ENCODE assay signal across 9 cellular contexts in the genomic region with DNA sequence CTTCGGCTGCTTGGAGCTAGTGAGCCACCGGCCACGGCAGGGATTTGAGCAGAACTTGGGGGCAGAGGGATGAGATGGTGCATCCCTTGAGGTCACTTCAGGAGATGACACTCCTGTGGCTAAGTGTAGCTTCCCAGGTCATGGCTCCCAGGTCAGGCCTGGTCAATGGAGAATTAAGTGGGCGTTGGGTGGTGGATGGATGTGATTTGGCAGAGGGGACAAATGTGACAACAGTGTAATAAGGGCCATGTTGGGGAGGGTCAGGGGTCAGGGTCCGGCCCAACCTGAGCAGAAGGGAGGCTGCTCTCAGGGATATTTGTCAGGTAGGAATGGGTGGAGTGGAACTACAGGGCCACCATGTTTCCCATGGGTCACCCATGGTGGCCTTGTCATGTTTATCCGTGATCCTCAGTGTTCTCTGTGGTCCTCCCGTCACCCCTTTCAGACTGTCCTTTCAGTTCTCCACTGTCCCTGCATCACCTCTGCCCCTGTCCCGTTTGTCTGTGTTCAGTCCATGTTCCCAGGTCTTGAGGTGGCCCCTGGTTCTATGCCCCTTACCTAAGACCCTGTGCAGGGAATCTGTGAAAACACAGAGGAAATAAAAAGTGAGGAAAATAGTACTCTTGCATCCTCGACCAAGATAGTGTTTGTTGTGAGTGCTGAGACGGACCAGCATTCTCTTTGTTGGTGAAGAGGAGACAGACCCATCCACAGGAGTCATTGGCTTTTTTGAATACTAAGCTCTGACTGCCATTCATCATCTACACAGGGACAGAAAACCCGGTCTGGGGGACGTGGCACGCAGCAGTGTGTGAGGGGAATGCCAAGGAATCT. TPM values are rescaled to one million over a fixed set of nuclear protein-coding genes. Genes with fewer than 3 reads are reported as not detected.
DNase-seq lines count a peak whose midpoint lies in the region; ATAC-seq and TF ChIP-seq lines count a peak whose summit lies in the region.
"Had no signal": no experiment of that assay in that cellular context is flagged by ENCODE, and none has a peak within 500 bp of the region (broad histone marks: within the 10 kb centered on the region; RNA-seq: fewer than 3 reads in every experiment).

No MANE protein-coding gene starts in this region.

- intact Hi-C loops in body of pancreas (cut with DNase I), result no loop called here

- no peak for ATAC-seq in body of pancreas
- no peak for ATAC-seq in memory B cell (ENCODE audit: low read depth)
- ATAC-seq in upper lobe of left lung (ENCODE audit: low FRiP score in 2 of 2), result no peak
- ATAC-seq in HG03159 (IDR thresholded peaks at IDR 0.05; ENCODE audit: unreplicated experiment), result no peak
- no peak for ATAC-seq in GM21447 (IDR thresholded peaks at IDR 0.05; ENCODE audit: unreplicated experiment)

- H3K27me3 ChIP-seq in body of pancreas, result peaks cover 0 to 6% of the 10 kb centered on the region in 2 donors
- peaks cover 4 to 21% (median 14%) of the 10 kb centered on the region in 4 donors for H3K27me3 ChIP-seq in upper lobe of left lung

- H3K4me1 ChIP-seq in body of pancreas (peaks cover 72% of the 10 kb centered on the region), upper lobe of left lung (peaks cover 46 to 65% (median 54%) of the 10 kb centered on the region in 4 donors)

- no peak for TF ChIP-seq EP300 in upper lobe of left lung (IDR thresholded peaks at IDR 0.05)

- TF ChIP-seq POLR2A in body of pancreas (IDR thresholded peaks at IDR 0.05) (no peak), upper lobe of left lung (IDR thresholded peaks at IDR 0.05) (no peak)

- TF ChIP-seq CTCF in body of pancreas (IDR thresholded peaks at IDR 0.05) (no peak), upper lobe of left lung (IDR thresholded peaks at IDR 0.05) (no peak)

- H3K9me3 Mint-ChIP-seq in activated naive CD4-positive, alpha-beta T cell treated with anti-CD3 and anti-CD28 coated beads, Interleukin-2, amount 50 U/mL, for 24 hours, result no peaks in the 10 kb centered on the region
- no peaks in the 10 kb centered on the region for H3K9me3 Mint-ChIP-seq in memory B cell

- DNase-seq in activated naive CD4-positive, alpha-beta T cell treated with anti-CD3 and anti-CD28 coated beads, Interleukin-2, amount 50 U/mL, for 16 hours, result no peak
- no peak for DNase-seq in body of pancreas
- DNase-seq in memory B cell (ENCODE audit: low spot score in 2 of 2), result no peak
- DNase-seq in upper lobe of left lung, result no peak
- no peak for DNase-seq in NCI-H1092 (lab: John Stamatoyannopoulos, UW)

- 29 to 41% methylated on average over 10 to 13 of the region's 13 CpGs for WGBS in body of pancreas, 2 donors
- WGBS in upper lobe of left lung, 2 donors, result 44 to 45% methylated on average over 12 to 13 of the region's 13 CpGs

- H3K27me3 Mint-ChIP-seq in activated naive CD4-positive, alpha-beta T cell treated with anti-CD3 and anti-CD28 coated beads, Interleukin-2, amount 50 U/mL, for 24 hours, result peaks cover 16% of the 10 kb centered on the region
- H3K27me3 Mint-ChIP-seq in memory B cell, result peaks cover 15% of the 10 kb centered on the region

- H3K27ac ChIP-seq in body of pancreas, result peak overlapping the region in 3 of 4 donors; percentile 82 to 90 (median 83)
- H3K27ac ChIP-seq in upper lobe of left lung, result peak overlapping the region; percentile 81 to 88 (median 86)

- H3K27ac Mint-ChIP-seq in activated naive CD4-positive, alpha-beta T cell treated with anti-CD3 and anti-CD28 coated beads, Interleukin-2, amount 50 U/mL, for 24 hours, result peak overlapping the region; percentile 97
- peak overlapping the region; percentile 96 for H3K27ac Mint-ChIP-seq in memory B cell

- H3K36me3 Mint-ChIP-seq in activated naive CD4-positive, alpha-beta T cell treated with anti-CD3 and anti-CD28 coated beads, Interleukin-2, amount 50 U/mL, for 24 hours, result peaks cover 2% of the 10 kb centered on the region
- H3K36me3 Mint-ChIP-seq in memory B cell, result no peaks in the 10 kb centered on the region

- H3K9me3 ChIP-seq in body of pancreas (no peaks in the 10 kb centered on the region), upper lobe of left lung (no peaks in the 10 kb centered on the region)

- H3K36me3 ChIP-seq in body of pancreas (replicated peaks in 1 of 2; ENCODE audit: insufficient read depth in 1 of 2, low read depth in 2 of 2), result no peaks in the 10 kb centered on the region
- peaks cover 0 to 8% (median 0%) of the 10 kb centered on the region in 4 donors for H3K36me3 ChIP-seq in upper lobe of left lung

- H3K4me3 Mint-ChIP-seq in activated naive CD4-positive, alpha-beta T cell treated with anti-CD3 and anti-CD28 coated beads, Interleukin-2, amount 50 U/mL, for 24 hours, result peak overlapping the region; percentile 98
- peak overlapping the region; percentile 98 for H3K4me3 Mint-ChIP-seq in memory B cell

- H3K4me3 ChIP-seq in body of pancreas (peak overlapping the region; percentile 71 to 88), upper lobe of left lung (peak overlapping the region; percentile 71 to 88 (median 74))

- peaks cover 30% of the 10 kb centered on the region for H3K4me1 Mint-ChIP-seq in activated naive CD4-positive, alpha-beta T cell treated with anti-CD3 and anti-CD28 coated beads, Interleukin-2, amount 50 U/mL, for 24 hours
- peaks cover 49% of the 10 kb centered on the region for H3K4me1 Mint-ChIP-seq in memory B cell

RNA-seq across cellular contexts. Expression of a gene that starts 6.1 kb away (rescaled TPM):
- total RNA-seq in body of pancreas (10 to 100 TPM; 39.7 to 87.0 TPM), upper lobe of left lung (10 to 100 TPM; 26.2 to 82.1 (median 71.5) TPM)

RNA-seq across cellular contexts. Expression of a gene that starts 22.3 kb away (rescaled TPM):
- total RNA-seq in body of pancreas, result not detected
- total RNA-seq in upper lobe of left lung, result not detected
- total RNA-seq: LHCN-M2 had no signal

RNA-seq across cellular contexts. Expression of a gene that starts 28.0 kb away (rescaled TPM):
- total RNA-seq in body of pancreas (1 to 10 TPM; 4.6 to 7.3 TPM), upper lobe of left lung (10 to 100 TPM; 13.7 to 21.3 (median 16.6) TPM)

RNA-seq across cellular contexts. Expression of a gene that starts 41.3 kb away (rescaled TPM):
- under 1 TPM in 1 of 2 donors, not detected in 1; 0.33 TPM for total RNA-seq in body of pancreas
- total RNA-seq in upper lobe of left lung, result not detected
- total RNA-seq: LHCN-M2 had no signal

RNA-seq across cellular contexts. Expression of a gene that starts 50.2 kb away (rescaled TPM):
- total RNA-seq in body of pancreas, result 10 to 100 TPM; 43.8 to 89.3 TPM
- total RNA-seq in upper lobe of left lung, result 100 to 1,000 TPM in 1 of 6 donors, 10 to 100 TPM in 5; 65.9 to 101 (median 89.9) TPM
